9 cellular contexts compared by ENCODE assay signal in the genomic region with DNA sequence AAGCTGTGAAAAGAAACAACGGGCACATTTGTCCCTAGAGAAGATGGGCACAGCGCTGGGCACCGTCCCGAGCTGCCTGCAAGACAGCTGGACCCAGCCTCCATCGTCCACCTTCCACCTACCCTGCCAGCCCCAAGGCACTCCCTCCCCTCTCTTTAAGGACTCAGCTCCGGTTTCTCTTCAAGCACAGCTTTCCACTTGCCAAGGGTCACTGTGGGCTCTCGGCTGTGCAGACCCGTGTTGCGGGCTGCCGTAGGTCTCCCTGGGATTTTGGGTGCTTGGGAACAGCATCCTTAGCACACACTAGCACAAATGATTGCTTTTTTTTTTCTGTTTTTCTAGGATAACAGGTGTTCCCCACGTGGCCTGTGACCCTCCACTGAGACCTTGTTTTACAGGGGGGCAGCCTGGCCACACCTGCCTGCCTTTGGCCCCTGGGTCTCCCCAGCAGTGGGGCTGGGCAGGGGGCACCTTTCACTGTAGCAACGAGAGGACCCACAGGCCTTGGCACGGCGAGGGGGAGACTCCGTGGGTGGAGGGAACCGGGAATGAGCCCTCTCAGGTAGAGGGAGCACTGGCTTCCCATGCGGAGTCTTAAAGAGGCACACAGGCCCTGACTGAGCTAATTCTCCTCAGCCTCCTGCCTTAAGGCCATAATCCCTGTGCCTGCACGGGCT. TPM values are rescaled to one million over a fixed set of nuclear protein-coding genes. Genes with fewer than 3 reads are reported as not detected.
DNase-seq lines count a peak whose midpoint lies in the region; TF ChIP-seq lines count a peak whose summit lies in the region.
"Had no signal": no experiment of that assay in that cellular context is flagged by ENCODE, and none has a peak within 500 bp of the region (broad histone marks: within the 10 kb centered on the region; RNA-seq: fewer than 3 reads in every experiment).

No MANE protein-coding gene starts in this region.

- no peak for TF ChIP-seq POLR2A in stomach (IDR thresholded peaks at IDR 0.05)

- H3K9me3 ChIP-seq in iPS-20b (ENCODE audit: insufficient read depth, low read depth, low read length) (no peaks in the 10 kb centered on the region), stomach (no peaks in the 10 kb centered on the region)

- DNase-seq in activated CD4-positive, alpha-beta T cell treated with anti-CD3 and anti-CD28 coated beads, Interleukin-2, amount 10 ng/mL, durations not matched to agents 7 days and 5 days: no peak
- DNase-seq in activated CD4-positive, alpha-beta T cell treated with anti-CD3 and anti-CD28 coated beads for 4 hours: no peak
- no peak for DNase-seq in activated CD4-positive, alpha-beta memory T cell treated with anti-CD3 and anti-CD28 coated beads for 36 hours
- DNase-seq in stomach (no peak), NCI-H69 (lab: John Stamatoyannopoulos, UW) (no peak), mesenteric fat pad (ENCODE audit: low spot score) (no peak), NCI-H1436 (lab: John Stamatoyannopoulos, UW) (no peak)
- DNase-seq: stimulated activated CD4-positive, alpha-beta T cell treated with anti-CD3 and anti-CD28 coated beads, Interleukin-2, amount 100 ng/mL, for 24 hours had no signal

- CTCF ChIA-PET in activated CD4-positive, alpha-beta T cell treated with anti-CD3 and anti-CD28 coated beads, Interleukin-2, amount 10 ng/mL, durations not matched to agents 7 days and 5 days (lab: Charles Lee): interaction anchor here (0.8 kb wide), 2 partner anchors 102 to 550 kb away, joined by 3 read pairs; no protein-coding TSS in a partner anchor
- CTCF ChIA-PET in activated CD4-positive, alpha-beta memory T cell treated with anti-CD3 and anti-CD28 coated beads for 36 hours (lab: Charles Lee): interaction anchor here (0.9 to 2.3 kb wide), 3 partner anchors 12 to 30 kb away, joined by 3 to 9 read pairs (median 3); no protein-coding TSS in a partner anchor

- no peak overlapping the region for H3K9ac ChIP-seq in iPS-20b (ENCODE audit: low read depth, low read length)

- H3K4me3 Mint-ChIP-seq in activated CD4-positive, alpha-beta T cell treated with anti-CD3 and anti-CD28 coated beads, Interleukin-2, amount 10 ng/mL, durations not matched to agents 7 days and 5 days: peak overlapping the region; percentile 71
- H3K4me3 Mint-ChIP-seq in activated CD4-positive, alpha-beta memory T cell treated with anti-CD3 and anti-CD28 coated beads for 36 hours: peak overlapping the region; percentile 70

- POLR2A ChIA-PET in activated CD4-positive, alpha-beta T cell treated with anti-CD3 and anti-CD28 coated beads, Interleukin-2, amount 10 ng/mL, durations not matched to agents 7 days and 5 days (lab: Charles Lee): interaction anchor here (0.8 kb wide), 1 partner anchor 25 kb away, joined by 3 read pairs; no protein-coding TSS in a partner anchor
- POLR2A ChIA-PET in activated CD4-positive, alpha-beta memory T cell treated with anti-CD3 and anti-CD28 coated beads for 36 hours (lab: Charles Lee): no interaction called here

- whole genome bisulfite sequencing in stomach, 5 donors: 25 to 60% (median 47%) methylated on average over 17 to 18 of the region's 18 CpGs

- TF ChIP-seq EP300 in stomach (IDR thresholded peaks at IDR 0.05): no peak

- H3K4me1 Mint-ChIP-seq in activated CD4-positive, alpha-beta T cell treated with anti-CD3 and anti-CD28 coated beads, Interleukin-2, amount 10 ng/mL, durations not matched to agents 7 days and 5 days: peaks cover 22% of the 10 kb centered on the region
- H3K4me1 Mint-ChIP-seq in activated CD4-positive, alpha-beta memory T cell treated with anti-CD3 and anti-CD28 coated beads for 36 hours (ENCODE audit: low read depth): peaks cover 20% of the 10 kb centered on the region

- H3K4me1 ChIP-seq in iPS-20b (ENCODE audit: insufficient read depth, low read length) (0 out of 2 replicates have a peak, but pooled peaks cover 4% of the 10 kb centered on the region), stomach (peaks cover 22 to 52% (median 44%) of the 10 kb centered on the region in 4 donors)

- H3K27ac ChIP-seq in iPS-20b (ENCODE audit: low read length) (no peak overlapping the region), stomach (no peak overlapping the region)

- H3K27me3 ChIP-seq in iPS-20b (ENCODE audit: insufficient read depth, low read length) (peaks cover 23% of the 10 kb centered on the region; the same call in 1 of the 2 replicates), stomach (no peaks in the 10 kb centered on the region)

- TF ChIP-seq CTCF in stomach (IDR thresholded peaks at IDR 0.05): no peak

- H3K36me3 ChIP-seq in iPS-20b (ENCODE audit: insufficient read depth, low read depth, low read length) (peaks cover 20% of the 10 kb centered on the region), stomach (peaks cover 20 to 38% (median 35%) of the 10 kb centered on the region in 4 donors)

- intact Hi-C loops in activated CD4-positive, alpha-beta memory T cell treated with anti-CD3 and anti-CD28 coated beads for 36 hours (cut with micrococcal nuclease): no loop called here
- intact Hi-C loops in stomach (cut with DNase I; ENCODE audit: low total_unique reads): loop anchor here (10.0 kb wide), 1 partner anchor 112 kb away; no protein-coding TSS in a partner anchor

- H3K4me3 ChIP-seq in iPS-20b (ENCODE audit: low read length): peak overlapping the region; percentile 77
- H3K4me3 ChIP-seq in stomach: peak overlapping the region; percentile 96 to 100 (median 100)

- peak overlapping the region; percentile 57 for H3K27ac Mint-ChIP-seq in activated CD4-positive, alpha-beta T cell treated with anti-CD3 and anti-CD28 coated beads, Interleukin-2, amount 10 ng/mL, durations not matched to agents 7 days and 5 days
- H3K27ac Mint-ChIP-seq in activated CD4-positive, alpha-beta memory T cell treated with anti-CD3 and anti-CD28 coated beads for 36 hours: no peak overlapping the region

- H3K36me3 Mint-ChIP-seq in activated CD4-positive, alpha-beta T cell treated with anti-CD3 and anti-CD28 coated beads, Interleukin-2, amount 10 ng/mL, durations not matched to agents 7 days and 5 days (ENCODE audit: low read depth): peaks cover 10% of the 10 kb centered on the region
- H3K36me3 Mint-ChIP-seq in activated CD4-positive, alpha-beta memory T cell treated with anti-CD3 and anti-CD28 coated beads for 36 hours: peaks cover 12% of the 10 kb centered on the region

- H3K9me3 Mint-ChIP-seq in activated CD4-positive, alpha-beta T cell treated with anti-CD3 and anti-CD28 coated beads, Interleukin-2, amount 10 ng/mL, durations not matched to agents 7 days and 5 days: no peaks in the 10 kb centered on the region
- H3K9me3 Mint-ChIP-seq in activated CD4-positive, alpha-beta memory T cell treated with anti-CD3 and anti-CD28 coated beads for 36 hours: no peaks in the 10 kb centered on the region

- H3K27me3 Mint-ChIP-seq in activated CD4-positive, alpha-beta T cell treated with anti-CD3 and anti-CD28 coated beads, Interleukin-2, amount 10 ng/mL, durations not matched to agents 7 days and 5 days: peaks cover 5% of the 10 kb centered on the region
- H3K27me3 Mint-ChIP-seq in activated CD4-positive, alpha-beta memory T cell treated with anti-CD3 and anti-CD28 coated beads for 36 hours: no peaks in the 10 kb centered on the region

RNA-seq across cellular contexts. Expression of gene CHMP6, which starts 1.4 kb away (rescaled TPM):
- total RNA-seq in activated CD4-positive, alpha-beta T cell treated with anti-CD3 and anti-CD28 coated beads, Interleukin-2, amount 10 ng/mL, durations not matched to agents 7 days and 5 days: 10 to 100 TPM; 31.3 to 32.9 TPM
- 10 to 100 TPM; 17.1 to 17.3 TPM for total RNA-seq in activated CD4-positive, alpha-beta memory T cell treated with anti-CD3 and anti-CD28 coated beads for 36 hours
- total RNA-seq in stomach (100 to 1,000 TPM in 1 of 5 donors, 10 to 100 TPM in 3, 1 to 10 TPM in 1; 5.4 to 117 (median 12.9) TPM), mesenteric fat pad (25.3 TPM)
- 10 to 100 TPM; 23.6 to 30.5 (median 25.4) TPM for polyA plus RNA-seq in stomach

RNA-seq across cellular contexts. Expression of gene BAIAP2, which starts 41.9 kb away (rescaled TPM):
- total RNA-seq in activated CD4-positive, alpha-beta T cell treated with anti-CD3 and anti-CD28 coated beads, Interleukin-2, amount 10 ng/mL, durations not matched to agents 7 days and 5 days: 1 to 10 TPM; 2.8 TPM
- total RNA-seq in activated CD4-positive, alpha-beta memory T cell treated with anti-CD3 and anti-CD28 coated beads for 36 hours: 1 to 10 TPM; 3.3 to 3.6 TPM
- 100 to 1,000 TPM in 2 of 5 donors, 10 to 100 TPM in 3; 21.1 to 263 (median 96.9) TPM for total RNA-seq in stomach
- 10 to 100 TPM; 37.5 to 66.1 (median 46.6) TPM for polyA plus RNA-seq in stomach
- 24.6 TPM for total RNA-seq in mesenteric fat pad
